Comparison of ENCODE assay signal across 37 cellular contexts in genomic region chr16:866252-866651, GRCh38.
"Had no signal": no experiment of that assay in that cellular context is flagged by ENCODE, and none has a peak within 500 bp of the region (broad histone marks: within the 10 kb centered on the region; RNA-seq: fewer than 3 reads in every experiment).

No MANE protein-coding gene starts in this region.

- H3K4me3 ChIP-seq: ascending aorta, cardiac muscle cell, PC-9 had no signal

- FAIRE-seq: RCC 7860 had no signal

- ATAC-seq: activated CD8-positive, alpha-beta memory T cell treated with anti-CD3 and anti-CD28 coated beads, Interleukin-2, amount 10 ng/mL, durations not matched to agents 7 days and 5 days; activated T-cell treated with anti-CD3 and anti-CD28 coated beads, Interleukin-2, amount 50 U/mL, for 72 hours; activated T-helper 17 cell treated with anti-CD3 and anti-CD28 coated beads, Interleukin-2, amount 50 U/mL, for 72 hours; Right ventricle myocardium inferior had no signal

- DNase-seq: activated CD4-positive, alpha-beta memory T cell treated with anti-CD3 and anti-CD28 coated beads, Interleukin-2, amount 10 ng/mL, durations not matched to agents 7 days and 5 days; activated CD4-positive, alpha-beta T cell treated with anti-CD3 and anti-CD28 coated beads for 1 hour; activated CD4-positive, alpha-beta T cell treated with anti-CD3 and anti-CD28 coated beads for 48 hours; activated CD4-positive, CD25-positive, alpha-beta regulatory T cell; activated CD8-positive, alpha-beta memory T cell treated with anti-CD3 and anti-CD28 coated beads for 24 hours; activated CD8-positive, alpha-beta memory T cell treated with anti-CD3 and anti-CD28 coated beads, Interleukin-2, amount 10 ng/mL, durations not matched to agents 7 days and 5 days; activated effector memory CD4-positive, alpha-beta T cell treated with anti-CD3 and anti-CD28 coated beads, Interleukin-2, amount 50 U/mL, for 16 hours; activated naive CD4-positive, alpha-beta T cell; activated naive CD4-positive, alpha-beta T cell treated with anti-CD3 and anti-CD28 coated beads, Interleukin-2, amount 50 U/mL, for 16 hours; activated naive CD8-positive, alpha-beta T cell treated with anti-CD3 and anti-CD28 coated beads for 36 hours; activated T-cell treated with anti-CD3 and anti-CD28 coated beads, Interleukin-2, amount 50 U/mL, for 1 hour; activated T-cell treated with anti-CD3 and anti-CD28 coated beads, Interleukin-2, amount 50 U/mL, for 72 hours; amygdala; MV-4-11; NCI-H1092 treated with DMSO at 0.1 percent for 48 hours; NCI-H1417; NCI-H146; NCI-H187; NCI-H2029 treated with DMSO at 0.1 percent for 48 hours; NCI-H2107; NCI-H2171; NCI-H510A; NCI-H526; NCI-H748 treated with DMSO at 0.1 percent for 48 hours; NK-92 treated with Interleukin-12 subunit alpha and Interleukin-12 subunit beta, amount 100 ng/mL, for 24 hours; PC-9; SIG-M5; SW 1271; T-helper 2 cell; T-helper 9 cell; WERI-Rb-1 had no signal

- H3K27ac ChIP-seq: ascending aorta, cardiac muscle cell, PC-9, RWPE1, WERI-Rb-1 had no signal

- H3K27me3 ChIP-seq: ascending aorta, cardiac muscle cell had no signal

- H3K36me3 ChIP-seq: cardiac muscle cell, WERI-Rb-1 had no signal

- H3K4me2 ChIP-seq: PC-9 had no signal

- H3K4me1 ChIP-seq: ascending aorta had no signal

- H3K9me3 ChIP-seq: ascending aorta had no signal

- H2AFZ ChIP-seq: PC-9 had no signal
